In the genomic region with DNA sequence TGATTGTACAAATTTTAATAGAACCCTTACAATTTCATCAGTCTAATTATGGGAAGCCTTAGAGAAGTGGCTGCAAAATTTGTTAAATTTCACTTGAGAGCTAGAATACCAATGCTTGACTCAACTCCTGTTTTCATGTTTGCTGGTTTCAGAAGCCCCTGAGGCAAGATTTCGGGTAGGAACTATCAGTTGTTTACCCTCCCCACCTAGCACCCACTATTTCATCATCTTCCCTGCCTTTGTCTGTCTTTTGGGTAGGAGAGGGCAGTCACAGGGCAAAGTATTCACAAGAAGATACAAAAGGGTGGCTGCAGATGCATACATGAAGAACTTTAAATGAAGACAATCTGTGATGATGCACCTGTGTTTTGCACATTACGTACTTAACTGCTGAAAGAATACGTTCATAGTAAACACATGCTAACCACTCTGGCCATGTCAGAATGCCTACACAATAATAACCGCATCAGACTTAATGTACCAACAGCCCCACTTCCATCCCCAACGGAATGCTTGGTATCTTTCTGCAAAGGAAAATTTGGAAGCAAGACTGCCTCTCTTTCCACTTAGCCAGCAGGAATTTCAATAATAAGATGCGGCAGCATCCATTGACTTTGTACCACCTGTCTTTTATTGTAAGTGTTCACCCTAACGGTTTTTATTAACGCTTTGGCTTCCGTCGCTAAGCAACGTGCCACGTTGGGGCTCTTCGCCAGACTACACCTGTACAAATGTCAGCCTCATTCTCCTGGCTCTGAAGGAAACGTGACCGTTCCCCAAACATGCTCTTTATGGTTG, we compare ENCODE assay signal across 8 cellular contexts. TPM values are rescaled to one million over a fixed set of nuclear protein-coding genes. Genes with fewer than 3 reads are reported as not detected.
DNase-seq lines count a peak whose midpoint lies in the region; ATAC-seq, FAIRE-seq and TF ChIP-seq lines count a peak whose summit lies in the region.

No MANE protein-coding gene starts in this region.

- intact Hi-C loops in CD4-positive, alpha-beta memory T cell (cut with micrococcal nuclease), result loop anchor here (1.0 to 2.0 kb wide), 3 partner anchors 30 to 1406 kb away; no protein-coding TSS in a partner anchor
- intact Hi-C loops in adrenal gland (cut with DNase I), result no loop called here

- H3K4me3 Mint-ChIP-seq in CD4-positive, alpha-beta memory T cell, result peak overlapping the region; percentile 88 to 94 (median 91)
- peak overlapping the region; percentile 78 to 94 (median 87) for H3K4me3 Mint-ChIP-seq in naive B cell

- H3K27ac ChIP-seq in CD4-positive, alpha-beta memory T cell (ENCODE audit: low read depth, low read length), result no peak overlapping the region
- no peak overlapping the region for H3K27ac ChIP-seq in adrenal gland

- H3K36me3 Mint-ChIP-seq in CD4-positive, alpha-beta memory T cell, result no peaks in the 10 kb centered on the region
- no peaks in the 10 kb centered on the region for H3K36me3 Mint-ChIP-seq in naive B cell

- no peaks in the 10 kb centered on the region for H3K9me3 Mint-ChIP-seq in CD4-positive, alpha-beta memory T cell
- no peaks in the 10 kb centered on the region for H3K9me3 Mint-ChIP-seq in naive B cell

- peaks cover 12 to 22% (median 17%) of the 10 kb centered on the region in 4 donors for H3K4me1 Mint-ChIP-seq in CD4-positive, alpha-beta memory T cell
- peaks cover 16 to 17% (median 16%) of the 10 kb centered on the region in 3 donors for H3K4me1 Mint-ChIP-seq in naive B cell

- CTCF ChIA-PET in CD4-positive, alpha-beta memory T cell (lab: Charles Lee; ENCODE audit: partially characterized antibody), result interaction anchor here (0.6 to 9.7 kb wide), 12 partner anchors 8 to 730 kb away, joined by 3 to 146 read pairs (median 4); no protein-coding TSS in a partner anchor

- H3K9me3 ChIP-seq in CD4-positive, alpha-beta memory T cell (ENCODE audit: control insufficient read depth in 1 of 2, low read length in 2 of 2), result no peaks in the 10 kb centered on the region
- no peaks in the 10 kb centered on the region for H3K9me3 ChIP-seq in adrenal gland (replicated peaks in 1 of 3)

- in situ Hi-C loops in astrocyte of the spinal cord (cut with HindIII; ENCODE audit: low sequenced_read_pairs), result no loop called here

- WGBS in adrenal gland, 4 donors, result 16 to 18% (median 17%) methylated on average over 15 of the region's 15 CpGs

- H3K4me1 ChIP-seq in CD4-positive, alpha-beta memory T cell (ENCODE audit: insufficient read depth, low read length), result peaks cover 19% of the 10 kb centered on the region
- H3K4me1 ChIP-seq in adrenal gland (replicated peaks in 1 of 2), result peaks cover 0 to 13% of the 10 kb centered on the region in 2 donors

- no peak for TF ChIP-seq POLR2A in adrenal gland (IDR thresholded peaks at IDR 0.05)

- no peak for FAIRE-seq in D721Med (lab: Jason Lieb, UNC)

- H3K27me3 Mint-ChIP-seq in CD4-positive, alpha-beta memory T cell, result peaks cover 3 to 5% of the 10 kb centered on the region in 2 donors
- peaks cover 0 to 31% (median 23%) of the 10 kb centered on the region in 3 donors for H3K27me3 Mint-ChIP-seq in naive B cell

- POLR2A ChIA-PET in CD4-positive, alpha-beta memory T cell (lab: Charles Lee; ENCODE audit: partially characterized antibody), result interaction anchor here (2.1 kb wide), 1 partner anchor 30 kb away, joined by 7 read pairs; a partner anchor contains a TSS

- H3K27me3 ChIP-seq in CD4-positive, alpha-beta memory T cell (ENCODE audit: insufficient read depth, low read length), result no peaks in the 10 kb centered on the region
- H3K27me3 ChIP-seq in adrenal gland, result no peaks in the 10 kb centered on the region

- H3K4me3 ChIP-seq in CD4-positive, alpha-beta memory T cell (ENCODE audit: low read length in 2 of 2), result peak overlapping the region; percentile 47 to 56
- H3K4me3 ChIP-seq in astrocyte of the spinal cord (ENCODE audit: low read depth, low read length) (peak overlapping the region; percentile 34), adrenal gland (no peak overlapping the region)

- no peak for DNase-seq in CD4-positive, alpha-beta memory T cell
- no peak for DNase-seq in astrocyte of the spinal cord (ENCODE audit: low read depth, low spot score)
- no peak for DNase-seq in naive B cell
- no peak for DNase-seq in adrenal gland
- no peak for DNase-seq in stimulated activated CD4-positive, alpha-beta T cell treated with anti-CD3 and anti-CD28 coated beads, Interleukin-1b, Interleukin-23, amount 100 ng/mL, for 48 hours
- DNase-seq in D721Med (ENCODE audit: insufficient read length, low spot score), result no peak

- no peaks in the 10 kb centered on the region for H3K36me3 ChIP-seq in CD4-positive, alpha-beta memory T cell (ENCODE audit: insufficient read depth, low read length)
- no peaks in the 10 kb centered on the region for H3K36me3 ChIP-seq in adrenal gland (replicated peaks in 1 of 2)

- H3K27ac Mint-ChIP-seq in CD4-positive, alpha-beta memory T cell, result peak overlapping the region in 3 of 7 donors; percentile 35 to 87 (median 36)
- H3K27ac Mint-ChIP-seq in naive B cell, result peak overlapping the region in 3 of 6 donors; percentile 8 to 62 (median 23)

- ATAC-seq in HG02884 (IDR thresholded peaks at IDR 0.05; ENCODE audit: unreplicated experiment) (peak; percentile 23), naive B cell (ENCODE audit: low read depth in 2 of 2) (no peak), HG03039 (IDR thresholded peaks at IDR 0.05; ENCODE audit: unreplicated experiment) (no peak)

- TF ChIP-seq CTCF in astrocyte of the spinal cord (IDR thresholded peaks at IDR 0.05; ENCODE audit: low read depth, low read length), result no peak
- TF ChIP-seq CTCF in adrenal gland (IDR thresholded peaks at IDR 0.05), result no peak
- no peak for TF ChIP-seq CTCF in D721Med (IDR thresholded peaks at IDR 0.05; ENCODE audit: insufficient read depth, missing control alignments)

RNA-seq across cellular contexts. Expression of a gene that starts 30.4 kb away (rescaled TPM):
- total RNA-seq in CD4-positive, alpha-beta memory T cell, result over 10,000 TPM; 10,578 to 11,080 TPM
- polyA plus RNA-seq in CD4-positive, alpha-beta memory T cell, result 1,000 to 10,000 TPM; 2,372 to 3,792 TPM
- polyA plus RNA-seq in naive B cell (ENCODE audit: low read depth in 6 of 6), result 1,000 to 10,000 TPM; 1,189 to 2,468 (median 2,211) TPM
- 1,000 to 10,000 TPM; 1,778 to 5,574 (median 3,411) TPM for total RNA-seq in adrenal gland
- polyA plus RNA-seq in adrenal gland, result 1,000 to 10,000 TPM; 4,931 to 8,150 (median 5,619) TPM

Comparison
In these comparisons a context has a peak if more than half of its experiments do, and no peak if none do; other contexts are left out.
1. H3K4me3 ChIP-seq: peak in CD4-positive, alpha-beta memory T cell (2 of 2) and astrocyte of the spinal cord (single experiment); none in adrenal gland (0 of 4).